Comparison of ENCODE assay signal across 20 cellular contexts in genomic region chr9:88915916-88916315, GRCh38.
DNase-seq lines count a peak whose midpoint lies in the region; ATAC-seq and TF ChIP-seq lines count a peak whose summit lies in the region.
"Had no signal": no experiment of that assay in that cellular context is flagged by ENCODE, and none has a peak within 500 bp of the region (broad histone marks: within the 10 kb centered on the region; RNA-seq: fewer than 3 reads in every experiment).

No MANE protein-coding gene starts in this region.

- peak overlapping the region; percentile 26 for H3K4me2 ChIP-seq in BLaER1
- H3K4me2 ChIP-seq: A549, KMS-11 had no signal

- no peak overlapping the region for H3K4me3 ChIP-seq in BLaER1
- no peak overlapping the region for H3K4me3 ChIP-seq in gastroesophageal sphincter
- H3K4me3 ChIP-seq: A549, GM12878, GM23248, HAP-1 had no signal

- H3K4me1 ChIP-seq in BLaER1: peaks cover 17% of the 10 kb centered on the region
- peaks cover 0 to 19% (median 8%) of the 10 kb centered on the region in 3 donors for H3K4me1 ChIP-seq in gastroesophageal sphincter
- H3K4me1 ChIP-seq: A549, HAP-1 had no signal

- 42 to 52% methylated on average over 2 of the region's 2 CpGs for WGBS in gastroesophageal sphincter (ENCODE audit: low coverage in 1 of 2), 2 donors

- DNase-seq in DMS 273 treated with DMSO at 0.1 percent for 48 hours (lab: John Stamatoyannopoulos, UW) (peak; percentile 59), NCI-H748 (lab: John Stamatoyannopoulos, UW; ENCODE audit: unreplicated experiment) (peak; percentile 76), SIG-M5 (lab: John Stamatoyannopoulos, UW) (no peak), NCI-H2081 treated with DMSO at 0.1 percent for 48 hours (lab: John Stamatoyannopoulos, UW) (no peak), NAMALWA (ENCODE audit: low spot score) (no peak)
- DNase-seq: GM23248, NCI-H146, NCI-H2107, NCI-H345, NCI-H526, OCI-M1, SHP77, T-cell had no signal

- no peak for TF ChIP-seq CTCF in gastroesophageal sphincter (IDR thresholded peaks at IDR 0.05)

- ATAC-seq in gastroesophageal sphincter: no peak
- ATAC-seq: A549, GM12878, SK-N-SH treated with all-trans-retinoic acid at 6 μM for 48 hours, T-cell had no signal

- H3K9ac ChIP-seq in BLaER1: no peak overlapping the region
- H3K9ac ChIP-seq: GM23248, KMS-11 had no signal

- no peak overlapping the region for H3K27ac ChIP-seq in BLaER1
- H3K27ac ChIP-seq in gastroesophageal sphincter: peak overlapping the region in 3 of 4 donors; percentile 21 to 58 (median 46)
- H3K27ac ChIP-seq: A549, GM23248, KMS-11 had no signal

- H3K27me3 ChIP-seq in BLaER1: no peaks in the 10 kb centered on the region
- H3K27me3 ChIP-seq in gastroesophageal sphincter: no peaks in the 10 kb centered on the region

- H3K9me3 ChIP-seq in BLaER1: peaks cover 46% of the 10 kb centered on the region
- no peaks in the 10 kb centered on the region for H3K9me3 ChIP-seq in gastroesophageal sphincter
- H3K9me3 ChIP-seq: HAP-1 had no signal

- H4K20me1 ChIP-seq in BLaER1: no peaks in the 10 kb centered on the region

- H3K36me3 ChIP-seq in BLaER1 (peaks cover 11% of the 10 kb centered on the region), gastroesophageal sphincter (no peaks in the 10 kb centered on the region)
- H3K36me3 ChIP-seq: HAP-1 had no signal

- TF ChIP-seq POLR2A in gastroesophageal sphincter (IDR thresholded peaks at IDR 0.05): no peak

- TF ChIP-seq EP300 in gastroesophageal sphincter (IDR thresholded peaks at IDR 0.05): no peak

Comparison
In these comparisons a context has a peak if more than half of its experiments do, and no peak if none do; other contexts are left out.
1. DNase-seq: peak in DMS 273 treated with DMSO at 0.1 percent for 48 hours (single experiment) and NCI-H748 (single experiment); none in SIG-M5 (single experiment), NCI-H2081 treated with DMSO at 0.1 percent for 48 hours (single experiment) and NAMALWA (single experiment).